5 cellular contexts compared by ENCODE assay signal in the genomic region with DNA sequence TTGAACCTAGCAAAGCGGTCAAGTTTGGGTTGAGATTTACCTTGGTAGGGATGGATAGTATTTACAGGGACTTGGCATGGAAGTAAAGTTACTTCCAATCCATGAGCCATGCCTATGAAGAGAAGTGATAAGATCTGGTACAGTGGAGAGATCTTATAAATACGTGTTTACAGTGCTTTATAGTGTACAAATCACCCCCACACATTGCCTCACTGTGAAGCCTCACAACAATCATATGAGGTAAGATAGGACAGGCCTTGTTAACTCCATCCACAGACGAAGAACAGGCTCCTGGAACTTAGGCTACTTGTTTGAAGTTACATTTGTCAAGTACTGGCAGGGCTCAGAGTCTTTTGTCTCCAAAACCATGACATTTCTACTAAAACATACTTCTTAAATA.
"Had no signal": no experiment of that assay in that cellular context is flagged by ENCODE, and none has a peak within 500 bp of the region (broad histone marks: within the 10 kb centered on the region; RNA-seq: fewer than 3 reads in every experiment).

No MANE protein-coding gene starts in this region.

- H3K4me3 ChIP-seq: GM23248, K562 had no signal

- H2AFZ ChIP-seq: GM23248 had no signal

- H3K9me3 Mint-ChIP-seq: H9 had no signal

- H3K4me1 Mint-ChIP-seq: H9 had no signal

- H3K27ac ChIP-seq: GM23248 had no signal

- ATAC-seq: K562 had no signal

- DNase-seq: GM23248, H9, HCEC 1CT, IMR-90 had no signal

- H3K4me3 Mint-ChIP-seq: H9 had no signal

- H3K27ac Mint-ChIP-seq: H9 had no signal
